Comparison of ENCODE assay signal across 11 cellular contexts in the genomic region with DNA sequence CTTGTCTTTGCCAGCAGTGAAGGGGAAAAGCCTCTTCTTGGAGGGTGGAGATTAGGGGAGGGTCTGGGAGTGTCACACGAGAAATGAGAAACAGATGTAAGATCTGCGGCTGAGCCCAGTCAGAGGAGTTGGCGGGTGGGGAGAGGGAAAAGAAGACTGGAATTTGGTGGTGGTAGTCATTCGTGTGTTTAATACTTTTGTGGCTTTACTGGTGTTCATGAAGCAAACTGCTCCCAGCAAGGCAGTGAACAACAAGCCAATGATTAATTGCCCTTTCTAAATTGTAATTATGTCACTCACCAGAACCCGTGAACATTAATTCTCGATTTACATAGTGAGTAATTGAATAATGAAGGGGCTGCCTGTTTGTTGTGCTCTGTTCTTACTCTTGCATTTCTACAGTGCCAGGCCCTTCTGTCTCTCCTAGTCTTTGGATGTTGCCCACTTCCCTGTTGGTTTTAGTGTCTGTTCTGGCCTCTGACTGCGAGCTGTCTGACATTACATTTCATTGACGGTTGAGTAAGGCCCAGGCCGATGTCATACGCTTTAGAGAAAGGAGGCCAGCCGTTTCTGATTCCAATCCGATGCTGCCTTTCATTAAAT.
A peak's percentile ranks its signal among the peaks of the same experiment; 100 is the strongest.
DNase-seq lines count a peak whose midpoint lies in the region; ATAC-seq and TF ChIP-seq lines count a peak whose summit lies in the region.
"Had no signal": no experiment of that assay in that cellular context is flagged by ENCODE, and none has a peak within 500 bp of the region (broad histone marks: within the 10 kb centered on the region; RNA-seq: fewer than 3 reads in every experiment).

No MANE protein-coding gene starts in this region.

- TF ChIP-seq CTCF in AG09319 (IDR thresholded peaks at IDR 0.05; ENCODE audit: low read depth, low read length): no peak
- TF ChIP-seq CTCF in esophagus muscularis mucosa (IDR thresholded peaks at IDR 0.05): no peak
- no peak for TF ChIP-seq CTCF in mucosa of descending colon (IDR thresholded peaks at IDR 0.05)

- no peaks in the 10 kb centered on the region for H3K9me3 ChIP-seq in esophagus muscularis mucosa
- no peaks in the 10 kb centered on the region for H3K9me3 ChIP-seq in mucosa of descending colon
- H3K9me3 ChIP-seq: tibial nerve had no signal

- DNase-seq in AG09319 (ENCODE audit: extremely low read depth, low read depth) (peak; percentile 73), NCI-H446 (lab: John Stamatoyannopoulos, UW) (peak; percentile 34 to 68), esophagus muscularis mucosa (ENCODE audit: extremely low spot score) (no peak), mucosa of descending colon (no peak), COLO829 (ENCODE audit: low spot score) (no peak)
- DNase-seq in stimulated activated CD4-positive, alpha-beta T cell treated with anti-CD3 and anti-CD28 coated beads, Interleukin-15, amount 100 ng/mL, for 24 hours: no peak
- DNase-seq: activated naive CD4-positive, alpha-beta T cell treated with anti-CD3 and anti-CD28 coated beads, Interleukin-2, amount 50 U/mL, for 16 hours; NCI-H2081 treated with DMSO at 0.1 percent for 48 hours had no signal

- H3K27me3 ChIP-seq in esophagus muscularis mucosa: no peaks in the 10 kb centered on the region
- H3K27me3 ChIP-seq: tibial nerve had no signal

- TF ChIP-seq POLR2A in esophagus muscularis mucosa (IDR thresholded peaks at IDR 0.05; ENCODE audit: low read depth): no peak

- intact Hi-C loops in esophagus muscularis mucosa (cut with DNase I): no loop called here
- intact Hi-C loops in mucosa of descending colon (cut with DNase I, micrococcal nuclease): no loop called here

- peak; percentile 14 for ATAC-seq in mucosa of descending colon
- no peak for ATAC-seq in GM19467 (IDR thresholded peaks at IDR 0.05; ENCODE audit: unreplicated experiment)
- no peak for ATAC-seq in HG03442 (IDR thresholded peaks at IDR 0.05; ENCODE audit: unreplicated experiment)

- H3K27ac ChIP-seq in esophagus muscularis mucosa (replicated peaks in 1 of 4): peak overlapping the region; percentile 3 to 57 (median 46)

- H3K36me3 ChIP-seq in esophagus muscularis mucosa: no peaks in the 10 kb centered on the region
- no peaks in the 10 kb centered on the region for H3K36me3 ChIP-seq in mucosa of descending colon (ENCODE audit: low read depth)
- H3K36me3 ChIP-seq: tibial nerve had no signal

- TF ChIP-seq EP300 in esophagus muscularis mucosa (IDR thresholded peaks at IDR 0.05): no peak

- 63% methylated on average over 12 of the region's 12 CpGs for WGBS in esophagus muscularis mucosa

- H3K4me3 ChIP-seq in esophagus muscularis mucosa (no peak overlapping the region), mucosa of descending colon (no peak overlapping the region)
- H3K4me3 ChIP-seq: tibial nerve had no signal

- H3K4me1 ChIP-seq in esophagus muscularis mucosa (peaks cover 0 to 16% (median 7%) of the 10 kb centered on the region in 4 donors), mucosa of descending colon (ENCODE audit: low read depth) (peaks cover 8% of the 10 kb centered on the region)

Comparison
In these comparisons a context has a peak if more than half of its experiments do, and no peak if none do; other contexts are left out.
1. DNase-seq: peak in AG09319 (single experiment) and NCI-H446 (2 of 2); none in esophagus muscularis mucosa (single experiment), mucosa of descending colon (0 of 3), COLO829 (single experiment) and stimulated activated CD4-positive, alpha-beta T cell treated with anti-CD3 and anti-CD28 coated beads, Interleukin-15, amount 100 ng/mL, for 24 hours (single experiment).